Comparison of ENCODE assay signal across 7 cellular contexts in genomic region chr1:165828581-165829329, GRCh38. TPM values are rescaled to one million over a fixed set of nuclear protein-coding genes. Genes with fewer than 3 reads are reported as not detected.
DNase-seq lines count a peak whose midpoint lies in the region; ATAC-seq and TF ChIP-seq lines count a peak whose summit lies in the region.

No MANE protein-coding gene starts in this region.

- DNase-seq in GM04503 (ENCODE audit: low read depth) (peak; percentile 50), GM23248 (peak; percentile 91), MM.1S (peak; percentile 65), breast epithelium (ENCODE audit: low spot score in 2 of 2) (peak; percentile 55 to 57), iPS-NIHi7 (ENCODE audit: extremely low spot score) (peak; percentile 60), gastrocnemius medialis (peak; percentile 23 to 35)

- TF ChIP-seq CTCF in MM.1S (IDR thresholded peaks at IDR 0.05; ENCODE audit: low read length) (no peak), breast epithelium (IDR thresholded peaks at IDR 0.05) (no peak), gastrocnemius medialis (IDR thresholded peaks at IDR 0.05 in 4 of 5, conservative IDR thresholded peaks at IDR 0.05 in 1 of 5) (no peak)

- H3K9ac ChIP-seq in GM23248: peak overlapping the region; percentile 97
- H3K9ac ChIP-seq in MM.1S (ENCODE audit: low read length): peak overlapping the region; percentile 92

- H3F3A ChIP-seq in GM23248 (ENCODE audit: insufficient read depth) (peaks cover 10% of the 10 kb centered on the region), MM.1S (ENCODE audit: insufficient read depth, low read length) (peaks cover 7% of the 10 kb centered on the region)

- no peaks in the 10 kb centered on the region for H3K9me3 ChIP-seq in GM23248 (ENCODE audit: low read depth)
- H3K9me3 ChIP-seq in MM.1S (replicated peaks; ENCODE audit: insufficient read depth, low read length): no peaks in the 10 kb centered on the region
- H3K9me3 ChIP-seq in breast epithelium: no peaks in the 10 kb centered on the region
- H3K9me3 ChIP-seq in gastrocnemius medialis: no peaks in the 10 kb centered on the region

- ATAC-seq in gastrocnemius medialis: peak; percentile 40 to 47

- H3K27me3 ChIP-seq in GM23248 (replicated peaks; ENCODE audit: insufficient read depth) (no peaks in the 10 kb centered on the region), MM.1S (replicated peaks; ENCODE audit: insufficient read depth, low read length) (no peaks in the 10 kb centered on the region), breast epithelium (no peaks in the 10 kb centered on the region), gastrocnemius medialis (no peaks in the 10 kb centered on the region)

- H3K79me2 ChIP-seq in GM23248 (ENCODE audit: insufficient read depth) (peaks cover 68% of the 10 kb centered on the region), MM.1S (ENCODE audit: low read length) (peaks cover 62% of the 10 kb centered on the region)

- H4K20me1 ChIP-seq in GM23248 (ENCODE audit: insufficient read depth) (no peaks in the 10 kb centered on the region), MM.1S (ENCODE audit: insufficient read depth, low read length) (peaks cover 28% of the 10 kb centered on the region)

- 2% methylated on average over 26 of the region's 26 CpGs for WGBS in GM23248 (ENCODE audit: low coverage in 1 of 2, low lambda C conversion rate in 2 of 2, missing lambda C conversion rate in 2 of 2), 2 experiments

- peak; percentile 46 for TF ChIP-seq POLR2A in Raji (IDR thresholded peaks at IDR 0.05; ENCODE audit: insufficient read depth, low read depth, low read length)
- TF ChIP-seq POLR2A in breast epithelium (IDR thresholded peaks at IDR 0.05): no peak
- TF ChIP-seq POLR2A in gastrocnemius medialis (IDR thresholded peaks at IDR 0.05): peak in 1 of 2 donors; percentile 21

- H2AFZ ChIP-seq in GM23248: peak overlapping the region; percentile 67
- H2AFZ ChIP-seq in MM.1S (ENCODE audit: low read length): peak overlapping the region; percentile 45

- H3K4me2 ChIP-seq in GM23248 (ENCODE audit: unreplicated experiment) (peak overlapping the region; percentile 95), MM.1S (ENCODE audit: low read depth, low read length) (peak overlapping the region; percentile 67)

- no peaks in the 10 kb centered on the region for H3K36me3 ChIP-seq in GM23248 (ENCODE audit: low read depth)
- no peaks in the 10 kb centered on the region for H3K36me3 ChIP-seq in MM.1S (replicated peaks; ENCODE audit: insufficient read depth, low read length)
- H3K36me3 ChIP-seq in breast epithelium: no peaks in the 10 kb centered on the region
- H3K36me3 ChIP-seq in gastrocnemius medialis: no peaks in the 10 kb centered on the region

- intact Hi-C loops in breast epithelium (cut with DNase I; ENCODE audit: low total_unique reads): loop anchor here (10.0 kb wide), 1 partner anchor 66 kb away; no protein-coding TSS in a partner anchor
- intact Hi-C loops in gastrocnemius medialis (cut with DNase I; ENCODE audit: low total_unique reads): loop anchor here (1.0 to 10.0 kb wide), 5 partner anchors 28 to 444 kb away; partner anchors contain the start of genes ALDH9A1 and TMCO1

- H3K27ac ChIP-seq in GM23248 (peak overlapping the region; percentile 82), MM.1S (ENCODE audit: low read length) (peak overlapping the region; percentile 79), breast epithelium (peak overlapping the region; percentile 88 to 92), gastrocnemius medialis (peak overlapping the region; percentile 87 to 97 (median 96))

- no peaks in the 10 kb centered on the region for H3K9me2 ChIP-seq in GM23248 (ENCODE audit: insufficient read depth)
- H3K9me2 ChIP-seq in MM.1S (replicated peaks; ENCODE audit: insufficient read depth, low read length): no peaks in the 10 kb centered on the region

- H3K4me1 ChIP-seq in GM23248 (ENCODE audit: insufficient read depth) (peaks cover 9% of the 10 kb centered on the region), MM.1S (ENCODE audit: low read length) (peaks cover 6% of the 10 kb centered on the region), breast epithelium (no peaks in the 10 kb centered on the region), gastrocnemius medialis (peaks cover 8 to 15% of the 10 kb centered on the region in 2 donors)

- H3K4me3 ChIP-seq in GM23248 (peak overlapping the region; percentile 82), MM.1S (ENCODE audit: low read length) (peak overlapping the region; percentile 73), breast epithelium (peak overlapping the region; percentile 61 to 88 (median 88)), gastrocnemius medialis (peak overlapping the region; percentile 78 to 99 (median 85))

- in situ Hi-C loops in GM23248 (cut with MboI) (no loop called here), gastrocnemius medialis (cut with MboI; ENCODE audit: low sequenced_read_pairs in 4 of 4) (loop anchor here in 3 of 4 donors (10.0 kb wide), 2 partner anchors 76 to 86 kb away; no protein-coding TSS in a partner anchor)

RNA-seq across cellular contexts. Expression of gene UCK2, which starts 1.3 kb away (rescaled TPM):
- 75.4 and 81.9 TPM in 2 replicates for total RNA-seq in GM23248 (2014; rRNA removed; shearing (Covaris generic))
- polyA plus RNA-seq in GM23248 (2016; fragmentation: Nextera tagmentation; extraction: Ambion mirVana): 75.1 and 78.2 TPM in 2 replicates
- 10 to 100 TPM; 13.6 to 51.1 (median 45.9) TPM for total RNA-seq in breast epithelium
- 10 to 100 TPM; 14.0 to 32.7 (median 24.1) TPM for total RNA-seq in gastrocnemius medialis

Comparison
In these comparisons a context has a peak if more than half of its experiments do, and no peak if none do; other contexts are left out.
1. Peak in every context shown above with its lines: DNase-seq, ATAC-seq, H3K4me3 ChIP-seq and H3K27ac ChIP-seq.
2. DNase-seq: peak in every context shown above with its lines; median percentile 91 in GM23248; 65 in MM.1S; 60 in iPS-NIHi7; 56 in breast epithelium; 50 in GM04503; 29 in gastrocnemius medialis.